ENCODE assay signal across 24 cellular contexts in the genomic region with DNA sequence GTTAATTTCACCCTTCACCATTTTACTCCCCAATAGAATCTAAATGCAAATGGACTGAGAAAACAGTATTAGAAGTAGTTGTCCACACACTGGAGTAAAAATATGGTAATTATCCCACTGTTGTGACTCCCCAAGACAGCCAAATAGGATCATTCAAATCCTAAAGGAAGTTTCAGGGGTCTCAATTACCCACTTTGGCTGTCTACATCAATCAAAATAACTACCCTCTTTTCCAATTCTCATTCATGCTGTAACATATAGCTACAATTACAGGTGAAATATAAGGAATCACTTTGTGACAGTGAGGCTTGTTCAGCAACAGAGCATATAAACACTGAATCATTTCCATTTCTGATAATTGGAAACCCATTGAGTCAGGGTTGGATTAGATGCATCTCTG.
"Had no signal": no experiment of that assay in that cellular context is flagged by ENCODE, and none has a peak within 500 bp of the region (broad histone marks: within the 10 kb centered on the region; RNA-seq: fewer than 3 reads in every experiment).

No MANE protein-coding gene starts in this region.

- DNase-seq: stimulated activated CD4-positive, alpha-beta T cell treated with anti-CD3 and anti-CD28 coated beads, Interleukin-2, amount 100 ng/mL, for 48 hours; stimulated activated CD4-positive, alpha-beta T cell treated with anti-CD3 and anti-CD28 coated beads, Interleukin-4, amount 100 ng/mL, for 1 hour; stimulated activated CD4-positive, alpha-beta T cell treated with anti-CD3 and anti-CD28 coated beads, Interleukin-4, amount 100 ng/mL, for 24 hours; stimulated activated CD4-positive, alpha-beta T cell treated with anti-CD3 and anti-CD28 coated beads, Interleukin-4, amount 100 ng/mL, for 4 hours; stimulated activated CD8-positive, alpha-beta memory T cell treated with anti-CD3 and anti-CD28 coated beads, Interleukin-4, amount 100 ng/mL, for 48 hours; stimulated activated naive B cell treated with anti-CD40 and anti-IgM and Interleukin-4, amounts not matched to agents 10 μg/mL and 1 μg/mL and 100 μg/mL, for 72 hours; stimulated activated naive CD4-positive, alpha-beta T cell; stimulated activated naive CD4-positive, alpha-beta T cell treated with Interleukin-2 at 50 U/mL for 16 hours; stimulated activated naive CD8-positive, alpha-beta T cell treated with anti-CD3 and anti-CD28 coated beads, Interleukin-15, amount 100 ng/mL, for 72 hours; stimulated activated naive CD8-positive, alpha-beta T cell treated with anti-CD3 and anti-CD28 coated beads, Interleukin-15, Interleukin-2, amounts not matched to agents 100 U/mL and 50 U/mL, for 24 hours; stomach; substantia nigra; testis; thyroid gland; tibial artery; transverse colon; trophoblast cell; upper lobe of left lung; upper lobe of right lung; uterus had no signal

- H3K9me3 ChIP-seq: stomach, suprapubic skin, testis, thoracic aorta, thyroid gland, tibial artery, tibial nerve, transverse colon, upper lobe of left lung, upper lobe of right lung, uterus, vagina had no signal

- H3K27ac ChIP-seq: stomach, suprapubic skin, testis, thoracic aorta, thyroid gland, tibial artery, tibial nerve, transverse colon, upper lobe of left lung, upper lobe of right lung, uterus, vagina had no signal

- H3K4me3 ChIP-seq: stomach, suprapubic skin, testis, thoracic aorta, thyroid gland, tibial artery, tibial nerve, transverse colon, upper lobe of left lung, upper lobe of right lung, uterus, vagina had no signal

- H3K27me3 ChIP-seq: stomach, suprapubic skin, testis, thyroid gland, tibial artery, tibial nerve, transverse colon, upper lobe of left lung, upper lobe of right lung, uterus, vagina had no signal

- H3K36me3 ChIP-seq: stomach, suprapubic skin, thoracic aorta, thyroid gland, tibial artery, tibial nerve, transverse colon, upper lobe of left lung, upper lobe of right lung, uterus, vagina had no signal
